8 cellular contexts compared by ENCODE assay signal in genomic region chr2:42793314-42794270, GRCh38. TPM values are rescaled to one million over a fixed set of nuclear protein-coding genes. Genes with fewer than 3 reads are reported as not detected.
DNase-seq lines count a peak whose midpoint lies in the region; ATAC-seq and TF ChIP-seq lines count a peak whose summit lies in the region.

No MANE protein-coding gene starts in this region.

- intact Hi-C loops in sigmoid colon (cut with DNase I): loop anchor here (10.0 kb wide), 2 partner anchors 229 to 299 kb away; partner anchors contain the start of genes KCNG3 and MTA3

- H3K9me3 ChIP-seq in sigmoid colon: no peaks in the 10 kb centered on the region

- POLR2A ChIA-PET in T-cell (lab: Charles Lee): no interaction called here

- TF ChIP-seq EP300 in sigmoid colon (IDR thresholded peaks at IDR 0.05): no peak

- CTCF ChIA-PET in T-cell (lab: Charles Lee): no interaction called here

- H3K27me3 Mint-ChIP-seq in T-cell: peaks cover 15 to 44% of the 10 kb centered on the region in 2 donors

- ATAC-seq in T-cell (replicated peaks in 1 of 4) (peak in 2 of 4 experiments; percentile 15 to 27), GM18873 (IDR thresholded peaks at IDR 0.05; ENCODE audit: low FRiP score, unreplicated experiment) (no peak)

- 20 to 29% methylated on average over 24 of the region's 24 CpGs for WGBS in sigmoid colon, 2 donors

- no peaks in the 10 kb centered on the region for H3K36me3 Mint-ChIP-seq in T-cell

- peak overlapping the region; percentile 62 for H3K4me3 ChIP-seq in GM12875 (ENCODE audit: low read depth, low read length)
- peak overlapping the region; percentile 45 to 66 (median 58) for H3K4me3 ChIP-seq in sigmoid colon

- peak overlapping the region; percentile 58 to 75 (median 68) for H3K4me3 Mint-ChIP-seq in T-cell

- H3K27me3 ChIP-seq in sigmoid colon: no peaks in the 10 kb centered on the region

- no peaks in the 10 kb centered on the region for H3K9me3 Mint-ChIP-seq in T-cell

- TF ChIP-seq CTCF in GM12875 (IDR thresholded peaks at IDR 0.05; ENCODE audit: borderline replicate concordance, insufficient read depth, low read depth, low read length) (no peak), sigmoid colon (IDR thresholded peaks at IDR 0.05) (no peak)

- peaks cover 28 to 35% (median 28%) of the 10 kb centered on the region in 3 donors for H3K4me1 Mint-ChIP-seq in T-cell

- H3K36me3 ChIP-seq in sigmoid colon: no peaks in the 10 kb centered on the region

- peaks cover 0 to 26% (median 17%) of the 10 kb centered on the region in 4 donors for H3K4me1 ChIP-seq in sigmoid colon

- peak overlapping the region in 1 of 2 donors; percentile 80 for H3K27ac Mint-ChIP-seq in T-cell

- no peak for TF ChIP-seq POLR2A in sigmoid colon (IDR thresholded peaks at IDR 0.05)

- peak overlapping the region; percentile 71 to 88 (median 80) for H3K27ac ChIP-seq in sigmoid colon

- DNase-seq in T-cell (no peak), hepatic stellate cell (ENCODE audit: low spot score) (peak; percentile 52), sigmoid colon (no peak), NAMALWA (ENCODE audit: low spot score) (no peak), middle frontal gyrus (ENCODE audit: extremely low spot score, low spot score) (no peak), retina (no peak)

RNA-seq across cellular contexts. Expression of gene HAAO, which starts 1.2 kb away (rescaled TPM):
- total RNA-seq in T-cell (under 1 TPM in 3 of 5 donors, not detected in 2; 0.38 to 0.72 (median 0.61) TPM), sigmoid colon (1 to 10 TPM; 2.5 to 5.6 (median 3.5) TPM)
- 10 to 100 TPM in 2 of 3 donors, 1 to 10 TPM in 1; 8.3 to 37.9 (median 12.6) TPM for polyA plus RNA-seq in sigmoid colon

RNA-seq across cellular contexts. Expression of gene OXER1, which starts 29.7 kb away (rescaled TPM):
- under 1 TPM in 3 of 5 donors, not detected in 2; 0.13 to 0.22 (median 0.20) TPM for total RNA-seq in T-cell
- 1 to 10 TPM in 1 of 4 donors, under 1 TPM in 3; 0.33 to 2.6 (median 0.59) TPM for total RNA-seq in sigmoid colon
- 1 to 10 TPM in 2 of 3 donors, not detected in 1; 1.8 to 3.0 TPM for polyA plus RNA-seq in sigmoid colon
